In the genomic region with DNA sequence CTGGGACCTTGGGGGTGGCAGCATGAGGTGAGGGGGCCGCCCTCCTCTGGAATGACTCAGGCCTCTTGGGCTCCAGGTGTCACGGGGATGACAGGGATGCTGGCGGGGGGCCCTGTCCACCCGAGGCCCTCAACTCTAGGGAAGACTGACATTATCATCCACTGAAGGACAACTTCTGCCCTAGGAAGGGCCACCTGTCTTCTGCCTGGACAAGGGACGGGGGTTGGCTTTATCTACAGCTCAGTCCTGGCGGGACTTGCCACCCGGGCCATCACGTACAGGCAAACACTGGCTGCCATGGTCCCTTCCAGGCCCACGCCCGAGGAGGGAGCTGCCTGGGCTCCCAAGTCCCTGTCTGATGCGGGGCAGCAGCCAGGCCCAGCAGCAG, we compare ENCODE assay signal across 14 cellular contexts.
A peak's percentile ranks its signal among the peaks of the same experiment; 100 is the strongest.
DNase-seq lines count a peak whose midpoint lies in the region; ATAC-seq and TF ChIP-seq lines count a peak whose summit lies in the region.
"Had no signal": no experiment of that assay in that cellular context is flagged by ENCODE, and none has a peak within 500 bp of the region (broad histone marks: within the 10 kb centered on the region; RNA-seq: fewer than 3 reads in every experiment).

No MANE protein-coding gene starts in this region.

- TF ChIP-seq POLR2A in vagina (IDR thresholded peaks at IDR 0.05) = no peak
- no peak for TF ChIP-seq POLR2A in gastrocnemius medialis (IDR thresholded peaks at IDR 0.05)

- intact Hi-C loops in left ventricle myocardium inferior (cut with micrococcal nuclease) (loop anchor here (5.0 kb wide), 2 partner anchors 206 to 226 kb away; no protein-coding TSS in a partner anchor), left cardiac atrium (cut with DNase I) (loop anchor here in 1 of 2 donors (5.0 to 10.0 kb wide), 2 partner anchors 139 to 211 kb away; no protein-coding TSS in a partner anchor), lower lobe of right lung (cut with DNase I) (loop anchor here (10.0 kb wide), 1 partner anchor 209 kb away; no protein-coding TSS in a partner anchor), vagina (cut with DNase I) (loop anchor here (10.0 kb wide), 1 partner anchor 301 kb away; a partner anchor contains a TSS), gastrocnemius medialis (cut with DNase I; ENCODE audit: low total_unique reads) (loop anchor here (10.0 kb wide), 1 partner anchor 399 kb away; no protein-coding TSS in a partner anchor)

- CTCF ChIA-PET in activated CD8-positive, alpha-beta T cell treated with anti-CD3 and anti-CD28 coated beads, Interleukin-2, amount 10 ng/mL, durations not matched to agents 7 days and 5 days (lab: Charles Lee) = interaction anchor here (0.7 to 3.9 kb wide), 20 partner anchors 10 to 227 kb away, joined by 3 to 102 read pairs (median 4); no protein-coding TSS in a partner anchor

- DNase-seq in left ventricle myocardium inferior = no peak
- DNase-seq in left cardiac atrium = no peak
- DNase-seq in activated CD8-positive, alpha-beta T cell treated with anti-CD3 and anti-CD28 coated beads, Interleukin-2, amount 10 ng/mL, durations not matched to agents 7 days and 5 days = no peak
- peak; percentile 39 for DNase-seq in lower lobe of right lung
- no peak for DNase-seq in vagina (ENCODE audit: extremely low spot score in 2 of 2)
- DNase-seq in gastrocnemius medialis = no peak
- DNase-seq in SHP77 (lab: John Stamatoyannopoulos, UW) = no peak
- DNase-seq: caudate nucleus; DMS53; NCI-H2171; SK-N-SH; stimulated activated CD4-positive, alpha-beta T cell treated with anti-CD3 and anti-CD28 coated beads, Interleukin-12 subunit alpha, Interleukin-12 subunit beta, amount 100 ng/mL, for 4 hours had no signal

- H3K27ac ChIP-seq in left ventricle myocardium inferior (replicated peaks) (peak overlapping the region; percentile 19), lower lobe of right lung (peak overlapping the region; percentile 4), vagina (peak overlapping the region; percentile 79), gastrocnemius medialis (peak overlapping the region in 2 of 4 donors; percentile 14 to 17)
- H3K27ac ChIP-seq: hepatocyte had no signal

- H3K4me3 ChIP-seq in left ventricle myocardium inferior (no peak overlapping the region), lower lobe of right lung (no peak overlapping the region), vagina (no peak overlapping the region), gastrocnemius medialis (no peak overlapping the region)
- H3K4me3 ChIP-seq: hepatocyte had no signal

- TF ChIP-seq CTCF in left ventricle myocardium inferior (IDR thresholded peaks at IDR 0.05; ENCODE audit: borderline replicate concordance) (no peak), lower lobe of right lung (IDR thresholded peaks at IDR 0.05) (no peak), vagina (IDR thresholded peaks at IDR 0.05) (no peak), gastrocnemius medialis (IDR thresholded peaks at IDR 0.05 in 4 of 5, conservative IDR thresholded peaks at IDR 0.05 in 1 of 5) (no peak)

- no peak overlapping the region for H3K4me3 Mint-ChIP-seq in activated CD8-positive, alpha-beta T cell treated with anti-CD3 and anti-CD28 coated beads, Interleukin-2, amount 10 ng/mL, durations not matched to agents 7 days and 5 days

- H3K9me3 Mint-ChIP-seq in activated CD8-positive, alpha-beta T cell treated with anti-CD3 and anti-CD28 coated beads, Interleukin-2, amount 10 ng/mL, durations not matched to agents 7 days and 5 days (ENCODE audit: insufficient read depth) = no peaks in the 10 kb centered on the region

- H3K36me3 ChIP-seq in left ventricle myocardium inferior (peaks cover 33% of the 10 kb centered on the region), lower lobe of right lung (peaks cover 57% of the 10 kb centered on the region), vagina (peaks cover 0 to 14% of the 10 kb centered on the region in 2 donors), gastrocnemius medialis (peaks cover 0 to 6% of the 10 kb centered on the region in 2 donors)

- H3K27ac Mint-ChIP-seq in activated CD8-positive, alpha-beta T cell treated with anti-CD3 and anti-CD28 coated beads, Interleukin-2, amount 10 ng/mL, durations not matched to agents 7 days and 5 days = peak overlapping the region; percentile 87

- ATAC-seq in left cardiac atrium (no peak), lower lobe of right lung (no peak), gastrocnemius medialis (no peak), GM21529 (IDR thresholded peaks at IDR 0.05; ENCODE audit: unreplicated experiment) (no peak)
- ATAC-seq in activated CD8-positive, alpha-beta T cell treated with anti-CD3 and anti-CD28 coated beads, Interleukin-2, amount 10 ng/mL, durations not matched to agents 7 days and 5 days = no peak

- H3K4me1 Mint-ChIP-seq in activated CD8-positive, alpha-beta T cell treated with anti-CD3 and anti-CD28 coated beads, Interleukin-2, amount 10 ng/mL, durations not matched to agents 7 days and 5 days (ENCODE audit: low read depth) = peaks cover 25% of the 10 kb centered on the region

- no peaks in the 10 kb centered on the region for H3K27me3 ChIP-seq in left ventricle myocardium inferior (ENCODE audit: low read depth)
- H3K27me3 ChIP-seq in lower lobe of right lung (ENCODE audit: low read depth) = no peaks in the 10 kb centered on the region
- no peaks in the 10 kb centered on the region for H3K27me3 ChIP-seq in vagina
- no peaks in the 10 kb centered on the region for H3K27me3 ChIP-seq in gastrocnemius medialis
- H3K27me3 ChIP-seq: hepatocyte had no signal

- in situ Hi-C loops in gastrocnemius medialis (cut with MboI; ENCODE audit: low sequenced_read_pairs in 4 of 4) = loop anchor here (5.0 to 10.0 kb wide), 2 partner anchors 206 to 399 kb away; no protein-coding TSS in a partner anchor

- H3K4me1 ChIP-seq in left ventricle myocardium inferior (peaks cover 45% of the 10 kb centered on the region), lower lobe of right lung (peaks cover 15% of the 10 kb centered on the region), vagina (peaks cover 38% of the 10 kb centered on the region), gastrocnemius medialis (peaks cover 10 to 21% of the 10 kb centered on the region in 2 donors)

- H3K9me3 ChIP-seq in left ventricle myocardium inferior (replicated peaks) (no peaks in the 10 kb centered on the region), lower lobe of right lung (no peaks in the 10 kb centered on the region), vagina (no peaks in the 10 kb centered on the region), gastrocnemius medialis (no peaks in the 10 kb centered on the region)
- H3K9me3 ChIP-seq: SK-N-SH had no signal

- no peaks in the 10 kb centered on the region for H3K27me3 Mint-ChIP-seq in activated CD8-positive, alpha-beta T cell treated with anti-CD3 and anti-CD28 coated beads, Interleukin-2, amount 10 ng/mL, durations not matched to agents 7 days and 5 days (ENCODE audit: low read depth)

- POLR2A ChIA-PET in activated CD8-positive, alpha-beta T cell treated with anti-CD3 and anti-CD28 coated beads, Interleukin-2, amount 10 ng/mL, durations not matched to agents 7 days and 5 days (lab: Charles Lee) = interaction anchor here (1.0 to 1.1 kb wide), 2 partner anchors 129 to 754 kb away, joined by 3 to 4 read pairs; no protein-coding TSS in a partner anchor

- H3K36me3 Mint-ChIP-seq in activated CD8-positive, alpha-beta T cell treated with anti-CD3 and anti-CD28 coated beads, Interleukin-2, amount 10 ng/mL, durations not matched to agents 7 days and 5 days (ENCODE audit: low read depth) = peaks cover 24% of the 10 kb centered on the region
